Comparison of ENCODE assay signal across 1 cellular context in the genomic region with DNA sequence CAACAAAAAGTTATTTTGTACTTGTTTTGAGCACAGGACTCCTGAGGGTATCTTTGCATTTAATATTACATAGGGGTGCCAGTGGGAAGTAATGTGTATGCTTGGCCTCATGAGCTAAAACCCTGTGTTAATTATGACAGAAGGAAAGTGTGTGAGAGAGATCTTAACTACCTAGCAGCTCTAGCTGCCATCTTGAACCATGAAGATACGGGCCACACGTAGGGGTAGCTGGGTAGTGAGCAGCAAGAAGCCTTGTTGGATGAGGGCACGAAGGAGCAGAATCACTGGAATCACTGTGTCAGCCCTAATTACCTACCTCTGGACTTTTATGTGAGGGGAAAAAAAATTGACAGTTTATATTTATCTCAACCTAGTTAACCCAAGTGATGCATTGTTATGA.
A peak's percentile ranks its signal among the peaks of the same experiment; 100 is the strongest.
TF ChIP-seq lines count a peak whose summit lies in the region.

No MANE protein-coding gene starts in this region.

TF ChIP-seq in GM12878, 131 proteins besides CTCF, POLR2A, EP300 and RAD21:
- TF ChIP-seq POLR2AphosphoS5 (IDR thresholded peaks at IDR 0.05; ENCODE audit: low read length) (peak; percentile 50; the same call in 1 of the 2 replicates), EED (IDR thresholded peaks at IDR 0.05; ENCODE audit: low read depth) (no peak), SMAD5 (IDR thresholded peaks at IDR 0.05; ENCODE audit: low read depth) (peak; percentile 35; the same call in 1 of the 2 replicates), CREM (IDR thresholded peaks at IDR 0.05; ENCODE audit: low read depth) (no peak)
- TF ChIP-seq, protein P1, sequence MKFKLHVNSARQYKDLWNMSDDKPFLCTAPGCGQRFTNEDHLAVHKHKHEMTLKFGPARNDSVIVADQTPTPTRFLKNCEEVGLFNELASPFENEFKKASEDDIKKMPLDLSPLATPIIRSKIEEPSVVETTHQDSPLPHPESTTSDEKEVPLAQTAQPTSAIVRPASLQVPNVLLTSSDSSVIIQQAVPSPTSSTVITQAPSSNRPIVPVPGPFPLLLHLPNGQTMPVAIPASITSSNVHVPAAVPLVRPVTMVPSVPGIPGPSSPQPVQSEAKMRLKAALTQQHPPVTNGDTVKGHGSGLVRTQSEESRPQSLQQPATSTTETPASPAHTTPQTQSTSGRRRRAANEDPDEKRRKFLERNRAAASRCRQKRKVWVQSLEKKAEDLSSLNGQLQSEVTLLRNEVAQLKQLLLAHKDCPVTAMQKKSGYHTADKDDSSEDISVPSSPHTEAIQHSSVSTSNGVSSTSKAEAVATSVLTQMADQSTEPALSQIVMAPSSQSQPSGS (IDR thresholded peaks at IDR 0.05; ENCODE audit: low read length): no peak
- TF ChIP-seq, protein P2, sequence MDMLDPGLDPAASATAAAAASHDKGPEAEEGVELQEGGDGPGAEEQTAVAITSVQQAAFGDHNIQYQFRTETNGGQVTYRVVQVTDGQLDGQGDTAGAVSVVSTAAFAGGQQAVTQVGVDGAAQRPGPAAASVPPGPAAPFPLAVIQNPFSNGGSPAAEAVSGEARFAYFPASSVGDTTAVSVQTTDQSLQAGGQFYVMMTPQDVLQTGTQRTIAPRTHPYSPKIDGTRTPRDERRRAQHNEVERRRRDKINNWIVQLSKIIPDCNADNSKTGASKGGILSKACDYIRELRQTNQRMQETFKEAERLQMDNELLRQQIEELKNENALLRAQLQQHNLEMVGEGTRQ (IDR thresholded peaks at IDR 0.05; ENCODE audit: borderline replicate concordance, low read depth, low read length): no peak
